10 cellular contexts compared by ENCODE assay signal in the genomic region with DNA sequence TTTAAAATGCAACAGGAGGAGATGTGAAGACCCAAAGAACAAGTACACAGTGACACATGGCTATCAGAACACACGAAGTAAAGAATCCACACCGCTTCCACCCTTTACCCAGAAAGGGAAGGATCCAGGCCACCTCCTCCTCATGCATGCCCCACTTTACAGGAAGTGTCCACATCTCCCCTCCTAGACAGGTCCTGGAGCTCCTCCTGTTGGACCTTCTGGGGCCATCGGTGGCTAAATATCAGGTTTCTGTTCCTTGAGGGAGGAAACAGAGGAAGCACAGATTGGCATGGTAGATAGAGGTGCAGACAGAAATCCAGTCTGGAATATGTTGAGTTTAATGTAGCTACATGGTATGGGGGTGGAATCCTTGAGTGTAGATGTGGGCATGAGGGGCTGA. TPM values are rescaled to one million over a fixed set of nuclear protein-coding genes. Genes with fewer than 3 reads are reported as not detected.
DNase-seq lines count a peak whose midpoint lies in the region; ATAC-seq and TF ChIP-seq lines count a peak whose summit lies in the region.
"Had no signal": no experiment of that assay in that cellular context is flagged by ENCODE, and none has a peak within 500 bp of the region (broad histone marks: within the 10 kb centered on the region; RNA-seq: fewer than 3 reads in every experiment).

No MANE protein-coding gene starts in this region.

- H3K36me3 Mint-ChIP-seq in HFFc6 (ENCODE audit: low read depth), result no peaks in the 10 kb centered on the region

- DNase-seq in AG08395 (ENCODE audit: low spot score), result peak; percentile 26
- DNase-seq in HFFc6, result peak; percentile 25
- DNase-seq in SK-N-DZ (ENCODE audit: low spot score), result peak; percentile 64
- peak; percentile 46 for DNase-seq in hepatic stellate cell (ENCODE audit: low spot score)
- DNase-seq in AG20443 (ENCODE audit: low spot score), result no peak
- no peak for DNase-seq in GDM1 (lab: John Stamatoyannopoulos, UW)
- DNase-seq: heart left ventricle, NCI-H2227 treated with DMSO at 0.1 percent for 48 hours had no signal

- peaks cover 22% of the 10 kb centered on the region for H3K4me1 Mint-ChIP-seq in HFFc6 (ENCODE audit: low read depth)

- no peak overlapping the region for H3K27ac Mint-ChIP-seq in HFFc6

- ATAC-seq in HG02610 (IDR thresholded peaks at IDR 0.05; ENCODE audit: unreplicated experiment) (no peak), GM18870 (IDR thresholded peaks at IDR 0.05; ENCODE audit: unreplicated experiment) (no peak)
- ATAC-seq: heart left ventricle had no signal

- no peaks in the 10 kb centered on the region for H3K27me3 Mint-ChIP-seq in HFFc6 (ENCODE audit: insufficient read depth)

- no peak overlapping the region for H3K4me3 Mint-ChIP-seq in HFFc6

- no peaks in the 10 kb centered on the region for H3K9me3 Mint-ChIP-seq in HFFc6

- peak; percentile 46; the same call in 1 of the 2 replicates for TF ChIP-seq CTCF in HFFc6 (IDR thresholded peaks at IDR 0.05)

RNA-seq across cellular contexts. Expression of gene NINL, which starts 10.9 kb away (rescaled TPM):
- 1 to 10 TPM; 1.9 to 2.8 (median 2.2) TPM for total RNA-seq in HFFc6 (2021; fragmentation: NEBNext Ultra II Directional; extraction: Animal tissue kit (Norgen Biotek cat#: 25700))
- polyA plus RNA-seq in SK-N-DZ (2014; cell fraction: cytosol; rRNA removed), result 46.9 and 49.1 TPM in 2 replicates
- polyA plus RNA-seq in SK-N-DZ (2014; cell fraction: nucleus; rRNA removed), result 137 TPM in 2 replicates

RNA-seq across cellular contexts. Expression of gene NANP, which starts 49.4 kb away (rescaled TPM):
- total RNA-seq in HFFc6 (2021; fragmentation: NEBNext Ultra II Directional; extraction: Animal tissue kit (Norgen Biotek cat#: 25700)), result 1 to 10 TPM; 7.1 to 8.6 (median 7.4) TPM
- 11.9 and 12.9 TPM in 2 replicates for polyA plus RNA-seq in SK-N-DZ (2014; cell fraction: cytosol; rRNA removed)
- 6.5 and 7.7 TPM in 2 replicates for polyA plus RNA-seq in SK-N-DZ (2014; cell fraction: nucleus; rRNA removed)

Comparison
In these comparisons a context has a peak if more than half of its experiments do, and no peak if none do; other contexts are left out.
1. DNase-seq: peak in AG08395 (single experiment), HFFc6 (single experiment), SK-N-DZ (single experiment) and hepatic stellate cell (single experiment); none in AG20443 (single experiment) and GDM1 (single experiment).